ENCODE assay signal across 17 cellular contexts in genomic region chrX:111431007-111431406, GRCh38. TPM values are rescaled to one million over a fixed set of nuclear protein-coding genes. Genes with fewer than 3 reads are reported as not detected.
"Had no signal": no experiment of that assay in that cellular context is flagged by ENCODE, and none has a peak within 500 bp of the region (broad histone marks: within the 10 kb centered on the region; RNA-seq: fewer than 3 reads in every experiment).

No MANE protein-coding gene starts in this region.

- H3K4me3 Mint-ChIP-seq: activated CD8-positive, alpha-beta T cell treated with anti-CD3 and anti-CD28 coated beads for 36 hours; activated T-cell treated with anti-CD3 and anti-CD28 coated beads, Interleukin-2, amount 50 U/mL, for 72 hours; memory B cell; natural killer cell had no signal

- H3K9me3 Mint-ChIP-seq: activated CD8-positive, alpha-beta T cell treated with anti-CD3 and anti-CD28 coated beads for 36 hours; memory B cell; natural killer cell had no signal

- H3K27me3 ChIP-seq: colonic mucosa, right lobe of liver had no signal

- H3K36me3 Mint-ChIP-seq: memory B cell, natural killer cell had no signal

- H3K27ac Mint-ChIP-seq: activated CD8-positive, alpha-beta T cell treated with anti-CD3 and anti-CD28 coated beads for 36 hours; activated T-cell treated with anti-CD3 and anti-CD28 coated beads, Interleukin-2, amount 50 U/mL, for 72 hours; memory B cell; natural killer cell had no signal

- ATAC-seq: activated CD8-positive, alpha-beta T cell treated with anti-CD3 and anti-CD28 coated beads for 36 hours; activated T-cell treated with anti-CD3 and anti-CD28 coated beads, Interleukin-2, amount 50 U/mL, for 72 hours; left lung; natural killer cell; right lobe of liver had no signal

- H3K9me3 ChIP-seq: colonic mucosa, left lung, right lobe of liver had no signal

- DNase-seq: activated CD4-positive, alpha-beta T cell treated with anti-CD3 and anti-CD28 coated beads for 4 hours; activated CD8-positive, alpha-beta memory T cell treated with anti-CD3 and anti-CD28 coated beads, Interleukin-2, amount 50 U/mL, for 4 hours; activated CD8-positive, alpha-beta T cell treated with anti-CD3 and anti-CD28 coated beads for 36 hours; activated naive CD4-positive, alpha-beta T cell; activated T-cell treated with anti-CD3 and anti-CD28 coated beads, Interleukin-2, amount 50 U/mL, for 72 hours; aorta; colonic mucosa; islet precursor cell; left lung; natural killer cell; right lobe of liver; stimulated activated CD4-positive, alpha-beta T cell treated with anti-CD3 and anti-CD28 coated beads, Interleukin-2, amount 100 ng/mL, for 24 hours; stimulated activated naive CD4-positive, alpha-beta T cell; substantia nigra; trophoblast cell had no signal

- H3K27ac ChIP-seq: colonic mucosa, left lung, right lobe of liver had no signal

- H3K4me3 ChIP-seq: colonic mucosa, left lung, right lobe of liver had no signal

- H3K4me1 Mint-ChIP-seq: memory B cell, natural killer cell had no signal

- H3K4me1 ChIP-seq: colonic mucosa, left lung, right lobe of liver had no signal

- H3K36me3 ChIP-seq: colonic mucosa, left lung, right lobe of liver had no signal

- H3K27me3 Mint-ChIP-seq: activated CD8-positive, alpha-beta T cell treated with anti-CD3 and anti-CD28 coated beads for 36 hours; memory B cell had no signal

RNA-seq across cellular contexts. Expression of gene DCX, which starts 19.0 kb away (rescaled TPM):
- total RNA-seq: activated CD8-positive, alpha-beta T cell treated with anti-CD3 and anti-CD28 coated beads for 36 hours; activated T-cell treated with anti-CD3 and anti-CD28 coated beads, Interleukin-2, amount 50 U/mL, for 72 hours; fibroblast of lung; left lung; natural killer cell had no signal
- polyA plus RNA-seq: aorta, fibroblast of lung had no signal
